8 cellular contexts compared by ENCODE assay signal in the genomic region with DNA sequence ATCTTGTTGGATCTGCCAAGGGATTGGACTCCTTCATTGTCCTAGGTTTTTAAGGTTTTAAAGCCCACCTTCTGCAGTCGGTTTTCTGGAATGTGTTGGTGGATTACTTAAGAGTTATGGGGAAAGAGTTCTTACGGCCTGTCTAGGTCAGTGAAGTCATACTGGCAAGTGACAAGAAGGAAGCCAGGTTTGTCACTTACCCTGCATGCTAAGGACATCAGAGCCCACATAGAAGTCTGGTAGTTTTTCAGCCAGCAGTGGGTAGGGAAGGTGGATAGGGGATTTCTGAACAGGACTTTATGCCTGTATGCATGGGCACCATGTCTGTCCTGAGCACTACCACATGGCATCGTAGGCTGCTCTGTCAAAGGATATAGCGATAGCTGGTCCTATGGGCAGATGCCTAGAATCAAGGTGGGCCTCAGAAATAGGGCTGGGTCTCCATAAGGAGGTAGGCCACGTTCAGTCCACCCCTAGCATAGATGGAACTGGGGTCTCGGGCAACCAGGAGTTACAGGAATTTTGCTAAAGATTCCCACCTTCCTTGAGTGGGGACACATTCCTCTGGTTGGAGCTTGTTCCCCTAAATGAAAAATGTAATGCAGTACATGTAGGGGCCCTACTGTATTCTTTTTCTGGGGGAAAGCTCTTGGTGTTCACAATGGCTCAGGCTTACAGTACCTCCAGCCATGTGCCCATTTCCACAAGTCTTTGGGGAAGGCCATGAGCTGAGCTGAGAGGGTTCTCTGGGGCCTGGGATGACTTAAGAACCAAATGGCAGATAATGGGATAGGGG. TPM values are rescaled to one million over a fixed set of nuclear protein-coding genes. Genes with fewer than 3 reads are reported as not detected.
DNase-seq lines count a peak whose midpoint lies in the region; ATAC-seq and TF ChIP-seq lines count a peak whose summit lies in the region.

No MANE protein-coding gene starts in this region.

- POLR2A ChIA-PET in HEK293T (lab: Yijun Ruan, JAX): interaction anchor here (0.7 to 8.5 kb wide), 11 partner anchors 9 to 93 kb away, joined by 3 to 175 read pairs (median 4); partner anchors contain the start of gene UBB

- H3K27ac ChIP-seq in VCaP: peak overlapping the region; percentile 94

- CTCF ChIA-PET in HEK293T (lab: Yijun Ruan, JAX): interaction anchor here (4.0 kb wide), 1 partner anchor 9 kb away, joined by 27 read pairs; no protein-coding TSS in a partner anchor

- H3K36me3 Mint-ChIP-seq in CD14-positive monocyte: peaks cover 50 to 65% of the 10 kb centered on the region in 2 donors

- no peak overlapping the region for H3K4me3 Mint-ChIP-seq in CD14-positive monocyte

- TF ChIP-seq CTCF in CD14-positive monocyte (IDR thresholded peaks at IDR 0.05): no peak
- TF ChIP-seq CTCF in VCaP (conservative IDR thresholded peaks at IDR 0.05): no peak

- no peaks in the 10 kb centered on the region for H3K9me3 Mint-ChIP-seq in CD14-positive monocyte

- peaks cover 43% of the 10 kb centered on the region for H3K4me1 Mint-ChIP-seq in CD14-positive monocyte

- no peak for DNase-seq in CD14-positive monocyte (ENCODE audit: low spot score)
- DNase-seq in HEK293T (ENCODE audit: extremely low spot score): no peak
- peak; percentile 57 for DNase-seq in iPS DF 19.7 (ENCODE audit: low read depth, low spot score)
- no peak for DNase-seq in activated CD4-positive, CD25-positive, alpha-beta regulatory T cell treated with anti-CD3 and anti-CD28 coated beads, Interleukin-2, amount 50 U/mL, for 72 hours

- intact Hi-C loops in CD14-positive monocyte (cut with micrococcal nuclease): no loop called here

- H3K27me3 Mint-ChIP-seq in CD14-positive monocyte (ENCODE audit: low read depth in 3 of 3): peaks cover 0 to 1% (median 0%) of the 10 kb centered on the region in 3 donors

- peak overlapping the region in 6 of 7 donors; percentile 27 to 79 (median 65) for H3K27ac Mint-ChIP-seq in CD14-positive monocyte

- no peak for ATAC-seq in GM21423 (IDR thresholded peaks at IDR 0.05; ENCODE audit: unreplicated experiment)
- no peak for ATAC-seq in HG03460 (IDR thresholded peaks at IDR 0.05; ENCODE audit: unreplicated experiment)
- no peak for ATAC-seq in GM18519 (IDR thresholded peaks at IDR 0.05; ENCODE audit: low FRiP score, unreplicated experiment)

TF ChIP-seq in HEK293T, 16 proteins besides CTCF, POLR2A, EP300 and RAD21:
- TF ChIP-seq SUZ12 (IDR thresholded peaks at IDR 0.05) (no peak), FOXK2 (IDR thresholded peaks at IDR 0.05) (no peak), L3MBTL2 (conservative IDR thresholded peaks at IDR 0.05) (peak; percentile 28), FOXM1 (IDR thresholded peaks at IDR 0.05; ENCODE audit: borderline replicate concordance) (no peak), NFRKB (IDR thresholded peaks at IDR 0.05) (no peak), ARNT (IDR thresholded peaks at IDR 0.05) (no peak), ELF4 (IDR thresholded peaks at IDR 0.05) (peak; percentile 45; the same call in 1 of the 2 replicates)

RNA-seq across cellular contexts. Expression of gene TRPV2, which starts 27.4 kb away (rescaled TPM):
- polyA plus RNA-seq in CD14-positive monocyte: 10 to 100 TPM; 58.2 to 66.3 TPM

RNA-seq across cellular contexts. Expression of gene LRRC75A, which starts 49.2 kb away (rescaled TPM):
- polyA plus RNA-seq in CD14-positive monocyte: 1 to 10 TPM; 1.0 to 1.4 TPM
